18 cellular contexts compared by ENCODE assay signal in the genomic region with DNA sequence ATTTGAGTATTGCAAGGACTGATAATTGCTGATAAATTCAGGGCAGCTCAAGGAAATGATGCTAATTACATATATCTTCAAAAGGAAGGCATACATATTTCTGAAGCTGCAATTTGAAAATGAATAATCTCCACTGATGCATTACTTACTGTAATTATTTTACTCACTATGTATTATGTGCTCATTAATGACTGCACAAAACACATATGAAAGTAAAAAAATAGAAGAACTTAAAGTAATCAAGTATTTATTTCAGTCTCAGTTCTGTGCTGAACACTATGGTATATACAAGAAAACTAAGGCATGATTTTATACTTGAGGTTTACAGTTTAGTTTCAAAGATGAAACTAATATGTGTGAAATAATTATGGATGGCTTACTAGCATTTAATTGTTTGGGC. TPM values are rescaled to one million over a fixed set of nuclear protein-coding genes. Genes with fewer than 3 reads are reported as not detected.
A peak's percentile ranks its signal among the peaks of the same experiment; 100 is the strongest.
DNase-seq lines count a peak whose midpoint lies in the region; ATAC-seq and TF ChIP-seq lines count a peak whose summit lies in the region.
"Had no signal": no experiment of that assay in that cellular context is flagged by ENCODE, and none has a peak within 500 bp of the region (broad histone marks: within the 10 kb centered on the region; RNA-seq: fewer than 3 reads in every experiment).

No MANE protein-coding gene starts in this region.

- H3K36me3 Mint-ChIP-seq in stimulated activated naive CD8-positive, alpha-beta T cell treated with anti-CD3 and anti-CD28 coated beads, Interleukin-15, Interleukin-2, amounts not matched to agents 100 ng/mL and 50 ng/mL, for 24 hours (ENCODE audit: low read depth), result peaks cover 59% of the 10 kb centered on the region
- H3K36me3 Mint-ChIP-seq in effector memory CD8-positive, alpha-beta T cell (ENCODE audit: insufficient read depth), result peaks cover 30% of the 10 kb centered on the region

- BruUV-seq in Panc1 (replicated peaks; lab: Mats Ljungman, UMichigan), result TSS peak; percentile 0

- H3K36me3 ChIP-seq in Panc1 (ENCODE audit: control insufficient read depth, insufficient read depth, low read length) (no peaks in the 10 kb centered on the region; the same call in 1 of the 2 replicates), thyroid gland (no peaks in the 10 kb centered on the region), heart right ventricle (peaks cover 0 to 5% (median 0%) of the 10 kb centered on the region in 9 donors)
- H3K36me3 ChIP-seq: right lobe of liver had no signal

- no peaks in the 10 kb centered on the region for H3K27me3 Mint-ChIP-seq in stimulated activated naive CD8-positive, alpha-beta T cell treated with anti-CD3 and anti-CD28 coated beads, Interleukin-15, Interleukin-2, amounts not matched to agents 100 ng/mL and 50 ng/mL, for 24 hours
- H3K27me3 Mint-ChIP-seq in stimulated activated naive CD8-positive, alpha-beta T cell treated with anti-CD3 and anti-CD28 coated beads, Interleukin-15, amount 100 ng/mL, for 72 hours, result no peaks in the 10 kb centered on the region
- H3K27me3 Mint-ChIP-seq in effector memory CD8-positive, alpha-beta T cell, result no peaks in the 10 kb centered on the region

- H3K4me3 ChIP-seq in Panc1 (ENCODE audit: low read depth in 2 of 2, low read length in 2 of 2) (no peak overlapping the region), thyroid gland (replicated peaks in 1 of 3) (no peak overlapping the region), heart right ventricle (no peak overlapping the region)
- H3K4me3 ChIP-seq: MG63, right lobe of liver had no signal

- H3K27me3 ChIP-seq in Panc1 (ENCODE audit: control insufficient read depth, insufficient read depth, low read length) (no peaks in the 10 kb centered on the region), thyroid gland (no peaks in the 10 kb centered on the region), heart right ventricle (no peaks in the 10 kb centered on the region)
- H3K27me3 ChIP-seq: MG63, right lobe of liver had no signal

- H3K9me3 ChIP-seq in Panc1 (ENCODE audit: control insufficient read depth, insufficient read depth, low read depth, low read length) (no peaks in the 10 kb centered on the region), thyroid gland (no peaks in the 10 kb centered on the region), heart right ventricle (no peaks in the 10 kb centered on the region)
- H3K9me3 ChIP-seq: MG63, right lobe of liver had no signal

- no peak overlapping the region for H3K27ac Mint-ChIP-seq in stimulated activated naive CD8-positive, alpha-beta T cell treated with anti-CD3 and anti-CD28 coated beads, Interleukin-15, Interleukin-2, amounts not matched to agents 100 ng/mL and 50 ng/mL, for 24 hours
- H3K27ac Mint-ChIP-seq in stimulated activated naive CD8-positive, alpha-beta T cell treated with anti-CD3 and anti-CD28 coated beads, Interleukin-15, amount 100 ng/mL, for 72 hours, result no peak overlapping the region
- H3K27ac Mint-ChIP-seq in effector memory CD8-positive, alpha-beta T cell, result peak overlapping the region in 1 of 2 donors; percentile 93

- no peak for TF ChIP-seq POLR2A in thyroid gland (IDR thresholded peaks at IDR 0.05)

- TF ChIP-seq CTCF in Panc1 (IDR thresholded peaks at IDR 0.05), result no peak
- no peak for TF ChIP-seq CTCF in GM20000 (IDR thresholded peaks at IDR 0.05; ENCODE audit: extremely low read depth, missing control alignments)
- no peak for TF ChIP-seq CTCF in thyroid gland (IDR thresholded peaks at IDR 0.05)
- TF ChIP-seq CTCF in heart right ventricle (IDR thresholded peaks at IDR 0.05), result no peak

- CTCF ChIA-PET in Panc1 (lab: Charles Lee), result no interaction called here

- no peaks in the 10 kb centered on the region for H3K9me3 Mint-ChIP-seq in stimulated activated naive CD8-positive, alpha-beta T cell treated with anti-CD3 and anti-CD28 coated beads, Interleukin-15, Interleukin-2, amounts not matched to agents 100 ng/mL and 50 ng/mL, for 24 hours
- no peaks in the 10 kb centered on the region for H3K9me3 Mint-ChIP-seq in stimulated activated naive CD8-positive, alpha-beta T cell treated with anti-CD3 and anti-CD28 coated beads, Interleukin-15, amount 100 ng/mL, for 72 hours
- H3K9me3 Mint-ChIP-seq in effector memory CD8-positive, alpha-beta T cell, result no peaks in the 10 kb centered on the region

- ATAC-seq in stimulated activated naive CD8-positive, alpha-beta T cell treated with anti-CD3 and anti-CD28 coated beads, Interleukin-15, amount 100 ng/mL, for 72 hours, result no peak
- ATAC-seq in Panc1 (no peak), heart right ventricle (no peak), GM18519 (IDR thresholded peaks at IDR 0.05; ENCODE audit: low FRiP score, unreplicated experiment) (no peak)
- peak; percentile 21 for ATAC-seq in effector memory CD8-positive, alpha-beta T cell (replicated peaks)
- ATAC-seq: right lobe of liver had no signal

- H3K27ac ChIP-seq in Panc1 (ENCODE audit: low read length), result no peak overlapping the region
- H3K27ac ChIP-seq in thyroid gland, result no peak overlapping the region
- no peak overlapping the region for H3K27ac ChIP-seq in heart right ventricle
- H3K27ac ChIP-seq: right lobe of liver had no signal

- no peak for DNase-seq in stimulated activated naive CD8-positive, alpha-beta T cell treated with anti-CD3 and anti-CD28 coated beads, Interleukin-15, amount 100 ng/mL, for 72 hours
- no peak for DNase-seq in Panc1 (ENCODE audit: low read depth, low spot score)
- DNase-seq in effector memory CD8-positive, alpha-beta T cell, result no peak
- DNase-seq in GM20000 (ENCODE audit: low spot score), result no peak
- no peak for DNase-seq in thyroid gland
- DNase-seq in heart right ventricle, result no peak
- DNase-seq: DMS 273 treated with DMSO at 0.1 percent for 48 hours; effector CD4-positive, alpha-beta T cell; hippocampal formation; MG63; midbrain; NCI-H1694 treated with DMSO at 0.1 percent for 48 hours; occipital lobe; right lobe of liver; SHP77 treated with DMSO at 0.1 percent for 48 hours; stimulated activated CD4-positive, alpha-beta T cell treated with anti-CD3 and anti-CD28 coated beads, Interleukin-1b, Interleukin-23, amount 100 ng/mL, for 48 hours had no signal

- peaks cover 98% of the 10 kb centered on the region for H3K4me1 Mint-ChIP-seq in stimulated activated naive CD8-positive, alpha-beta T cell treated with anti-CD3 and anti-CD28 coated beads, Interleukin-15, Interleukin-2, amounts not matched to agents 100 ng/mL and 50 ng/mL, for 24 hours (ENCODE audit: low read depth)
- H3K4me1 Mint-ChIP-seq in stimulated activated naive CD8-positive, alpha-beta T cell treated with anti-CD3 and anti-CD28 coated beads, Interleukin-15, amount 100 ng/mL, for 72 hours, result peaks cover 87% of the 10 kb centered on the region
- peaks cover 66 to 89% of the 10 kb centered on the region in 2 donors for H3K4me1 Mint-ChIP-seq in effector memory CD8-positive, alpha-beta T cell (ENCODE audit: low read depth in 2 of 2)

- H3K4me3 Mint-ChIP-seq in stimulated activated naive CD8-positive, alpha-beta T cell treated with anti-CD3 and anti-CD28 coated beads, Interleukin-15, Interleukin-2, amounts not matched to agents 100 ng/mL and 50 ng/mL, for 24 hours, result peak overlapping the region; percentile 5
- peak overlapping the region in 1 of 2 donors; percentile 46 for H3K4me3 Mint-ChIP-seq in stimulated activated naive CD8-positive, alpha-beta T cell treated with anti-CD3 and anti-CD28 coated beads, Interleukin-15, amount 100 ng/mL, for 72 hours
- H3K4me3 Mint-ChIP-seq in effector memory CD8-positive, alpha-beta T cell, result peak overlapping the region; percentile 30 to 97

- in situ Hi-C loops in Panc1 (cut with HindIII; ENCODE audit: low pct_unique_long_range_greater_than_20kb, low sequenced_read_pairs), result no loop called here

- peaks cover 37% of the 10 kb centered on the region for H3K4me1 ChIP-seq in Panc1 (ENCODE audit: control insufficient read depth, insufficient read depth, low read length)
- peaks cover 11 to 42% of the 10 kb centered on the region in 2 donors for H3K4me1 ChIP-seq in thyroid gland
- peaks cover 8 to 100% (median 88%) of the 10 kb centered on the region in 9 donors for H3K4me1 ChIP-seq in heart right ventricle

- POLR2A ChIA-PET in Panc1 (lab: Charles Lee), result no interaction called here

- intact Hi-C loops in Panc1 (cut with micrococcal nuclease; ENCODE audit: unreplicated experiment), result no loop called here
- intact Hi-C loops in thyroid gland (cut with DNase I), result loop anchor here (10.0 kb wide), 1 partner anchor 74 kb away; no protein-coding TSS in a partner anchor
- intact Hi-C loops in heart right ventricle (cut with DNase I), result loop anchor here in 1 of 10 donors (10.0 kb wide), 1 partner anchor 56 kb away; no protein-coding TSS in a partner anchor

RNA-seq across cellular contexts. Expression of a gene that starts 9.3 kb away (rescaled TPM):
- 347 TPM for total RNA-seq in Panc1 (2021; ENCODE audit: unreplicated experiment)
- polyA plus RNA-seq in Panc1 (2012; ENCODE audit: insufficient read length), result 381 TPM
- 100 to 1,000 TPM in 3 of 4 donors, 10 to 100 TPM in 1; 83.9 to 126 (median 102) TPM for total RNA-seq in thyroid gland
- 100 to 1,000 TPM in 9 of 10 donors, 10 to 100 TPM in 1; 97.0 to 167 (median 116) TPM for total RNA-seq in heart right ventricle
- polyA plus RNA-seq in heart right ventricle, result 10 to 100 TPM; 12.7 to 68.8 TPM
